ENCODE assay signal across 8 cellular contexts in the genomic region with DNA sequence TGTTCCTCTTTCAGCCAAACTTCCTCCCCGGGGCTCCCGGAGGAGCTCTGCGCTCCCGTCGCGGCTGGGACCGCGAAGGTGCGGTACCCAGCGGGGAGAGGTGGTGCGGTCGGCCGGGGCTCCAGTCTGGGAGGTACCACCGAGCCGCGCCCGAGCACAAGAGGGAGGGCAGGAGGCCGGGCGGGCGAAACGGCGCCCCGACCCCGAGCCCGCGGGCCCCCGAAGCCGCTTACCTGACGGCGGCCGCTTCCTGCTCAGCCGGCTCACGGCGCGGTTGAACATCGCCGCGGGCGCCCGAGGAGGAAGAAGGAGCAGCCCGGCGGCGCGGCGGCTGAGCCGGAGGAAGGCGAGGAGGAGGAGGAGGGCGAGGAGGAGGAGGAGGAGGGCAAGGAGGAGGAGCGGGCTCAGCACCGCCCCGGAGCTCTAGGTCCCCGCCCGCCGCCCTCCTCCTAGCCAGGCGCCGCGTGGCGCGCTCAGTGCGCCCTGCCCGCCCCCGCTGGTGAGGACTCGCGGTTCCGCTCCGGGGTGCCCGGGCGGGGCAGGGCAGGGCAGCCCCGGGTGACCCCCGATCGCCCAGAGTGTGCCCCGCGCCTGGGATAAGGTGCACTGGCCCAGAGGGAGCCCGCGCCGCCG. TPM values are rescaled to one million over a fixed set of nuclear protein-coding genes. Genes with fewer than 3 reads are reported as not detected.
DNase-seq lines count a peak whose midpoint lies in the region; ATAC-seq, FAIRE-seq and TF ChIP-seq lines count a peak whose summit lies in the region.

Gene RGS10 (minus strand): TSS at position 363 of the 633 bp plus-strand sequence. CDS start 81 bp downstream, at position 282.

- H3K4me3 ChIP-seq in BE2C (ENCODE audit: low read depth, low read length) (peak within 1 kb of the TSS; percentile 61), RWPE2 (ENCODE audit: severe bottlenecking) (peak within 1 kb of the TSS; percentile 63), trophoblast cell (ENCODE audit: low read depth, low read length) (peak within 1 kb of the TSS; percentile 71), tibial nerve (peak within 1 kb of the TSS; percentile 50 to 89 (median 76))

- peak within 1 kb of the TSS; percentile 84 for H3K4me2 ChIP-seq in trophoblast cell (ENCODE audit: low read length)

- H3K23ac ChIP-seq in trophoblast cell (ENCODE audit: low read length): no peak within 1 kb of the TSS

- H3K9ac ChIP-seq in trophoblast cell (ENCODE audit: low read length): no peak within 1 kb of the TSS

- FAIRE-seq in GM19239 (lab: Jason Lieb, UNC): peak; percentile 77

- peak within 1 kb of the TSS; percentile 58 for H3K27ac ChIP-seq in RWPE2 (ENCODE audit: poor library complexity, severe bottlenecking)
- no peak within 1 kb of the TSS for H3K27ac ChIP-seq in trophoblast cell (ENCODE audit: low read depth, low read length)
- peak within 1 kb of the TSS; percentile 59 to 86 (median 82) for H3K27ac ChIP-seq in tibial nerve

- H2BK12ac ChIP-seq in trophoblast cell (ENCODE audit: low read length): no peak within 1 kb of the TSS

- no peaks in the 10 kb centered on the region for H3K9me3 ChIP-seq in BE2C
- H3K9me3 ChIP-seq in RWPE2 (ENCODE audit: severe bottlenecking): no peaks in the 10 kb centered on the region
- H3K9me3 ChIP-seq in trophoblast cell (ENCODE audit: insufficient read depth, low read depth, low read length): no peaks in the 10 kb centered on the region
- H3K9me3 ChIP-seq in tibial nerve: no peaks in the 10 kb centered on the region

- peaks cover 2% of the 10 kb centered on the region for H3K4me1 ChIP-seq in BE2C
- peaks cover 10% of the 10 kb centered on the region for H3K4me1 ChIP-seq in RWPE2 (ENCODE audit: insufficient read depth, poor library complexity, severe bottlenecking)
- peaks cover 3 to 9% of the 10 kb centered on the region in 2 experiments for H3K4me1 ChIP-seq in trophoblast cell (ENCODE audit: control insufficient read depth in 1 of 2, insufficient read depth in 2 of 2, low read length in 2 of 2)
- peaks cover 0 to 44% (median 20%) of the 10 kb centered on the region in 4 donors for H3K4me1 ChIP-seq in tibial nerve

- no peak within 1 kb of the TSS for H2BK120ac ChIP-seq in trophoblast cell (ENCODE audit: insufficient read depth, low read length, poor library complexity)

- H3K27me3 ChIP-seq in BE2C (no peaks in the 10 kb centered on the region), RWPE2 (ENCODE audit: insufficient read depth, poor library complexity, severe bottlenecking) (no peaks in the 10 kb centered on the region), trophoblast cell (ENCODE audit: insufficient read depth, low read length) (peaks cover 31% of the 10 kb centered on the region), tibial nerve (no peaks in the 10 kb centered on the region)

- H4K8ac ChIP-seq in trophoblast cell (ENCODE audit: low read depth, low read length): peak within 1 kb of the TSS; percentile 52

- no peak within 1 kb of the TSS for H2AK5ac ChIP-seq in trophoblast cell (ENCODE audit: low read length)

- no CpG with 5 or more reads among the region's 77 CpGs for WGBS in trophoblast cell (ENCODE audit: extremely low coverage, insufficient coverage, insufficient read length)
- 0 to 1% methylated on average over 36 to 37 of the region's 77 CpGs for WGBS in tibial nerve, 2 donors

- TF ChIP-seq CTCF in BE2C (IDR thresholded peaks at IDR 0.05; ENCODE audit: low read depth, low read length) (no peak), RWPE2 (IDR thresholded peaks at IDR 0.05; ENCODE audit: poor library complexity, severe bottlenecking) (no peak), tibial nerve (IDR thresholded peaks at IDR 0.05) (peak in 1 of 5 experiments; percentile 24)

- TF ChIP-seq EP300 in tibial nerve (IDR thresholded peaks at IDR 0.05): peak in 1 of 2 donors; percentile 59

- no peak within 1 kb of the TSS for H3K18ac ChIP-seq in trophoblast cell (ENCODE audit: low read length)

- H3K79me2 ChIP-seq in trophoblast cell (ENCODE audit: control insufficient read depth, insufficient read depth, low read length, poor library complexity): no peaks in the 10 kb centered on the region

- peak within 1 kb of the TSS; percentile 78 for H2AFZ ChIP-seq in trophoblast cell (ENCODE audit: insufficient read depth, low read length, poor library complexity)

- no peak within 1 kb of the TSS for H4K91ac ChIP-seq in trophoblast cell (ENCODE audit: low read depth, low read length)

- no peak within 1 kb of the TSS for H3K14ac ChIP-seq in trophoblast cell (ENCODE audit: low read length)

- peak; percentile 84 for ATAC-seq in HG03432 (IDR thresholded peaks at IDR 0.05; ENCODE audit: unreplicated experiment)
- peak; percentile 83 for ATAC-seq in RWPE2 (ENCODE audit: low read depth)

- TF ChIP-seq POLR2A in tibial nerve (IDR thresholded peaks at IDR 0.05): peak; percentile 73

- no peaks in the 10 kb centered on the region for H3K79me1 ChIP-seq in trophoblast cell (ENCODE audit: low read length)

- H2BK5ac ChIP-seq in trophoblast cell (ENCODE audit: low read depth, low read length, poor library complexity): no peak within 1 kb of the TSS

- DNase-seq in BE2C (peak; percentile 60), GM19239 (ENCODE audit: insufficient read length, low spot score) (peak; percentile 63), RWPE2 (ENCODE audit: low spot score) (peak; percentile 83), activated gamma-delta T cell (lab: John Stamatoyannopoulos, UW) (peak; percentile 55), glomerular visceral epithelial cell (ENCODE audit: extremely low spot score) (peak; percentile 87), trophoblast cell (peak; percentile 61 to 81), tibial nerve (ENCODE audit: low spot score in 2 of 2) (peak; percentile 61 to 67)

- H4K12ac ChIP-seq in trophoblast cell (ENCODE audit: low read depth, low read length): no peak within 1 kb of the TSS

- H3K36me3 ChIP-seq in BE2C: no peaks in the 10 kb centered on the region
- H3K36me3 ChIP-seq in RWPE2 (ENCODE audit: low read depth): no peaks in the 10 kb centered on the region
- H3K36me3 ChIP-seq in trophoblast cell (ENCODE audit: control insufficient read depth in 1 of 2, insufficient read depth in 2 of 2, low read length in 2 of 2): no peaks in the 10 kb centered on the region
- H3K36me3 ChIP-seq in tibial nerve: no peaks in the 10 kb centered on the region

- no peak within 1 kb of the TSS for H3K4ac ChIP-seq in trophoblast cell (ENCODE audit: low read depth, low read length)

RNA-seq across cellular contexts. Expression of gene RGS10, which starts in this region (rescaled TPM):
- 6.8 TPM for polyA plus RNA-seq in BE2C (2012; ENCODE audit: insufficient read depth, insufficient read length, low read depth)
- polyA plus RNA-seq in trophoblast cell (2013): 10.5 and 10.7 TPM in 2 replicates
- 10 to 100 TPM; 18.6 to 32.6 (median 28.4) TPM for total RNA-seq in tibial nerve
